8 cellular contexts compared by ENCODE assay signal in the genomic region with DNA sequence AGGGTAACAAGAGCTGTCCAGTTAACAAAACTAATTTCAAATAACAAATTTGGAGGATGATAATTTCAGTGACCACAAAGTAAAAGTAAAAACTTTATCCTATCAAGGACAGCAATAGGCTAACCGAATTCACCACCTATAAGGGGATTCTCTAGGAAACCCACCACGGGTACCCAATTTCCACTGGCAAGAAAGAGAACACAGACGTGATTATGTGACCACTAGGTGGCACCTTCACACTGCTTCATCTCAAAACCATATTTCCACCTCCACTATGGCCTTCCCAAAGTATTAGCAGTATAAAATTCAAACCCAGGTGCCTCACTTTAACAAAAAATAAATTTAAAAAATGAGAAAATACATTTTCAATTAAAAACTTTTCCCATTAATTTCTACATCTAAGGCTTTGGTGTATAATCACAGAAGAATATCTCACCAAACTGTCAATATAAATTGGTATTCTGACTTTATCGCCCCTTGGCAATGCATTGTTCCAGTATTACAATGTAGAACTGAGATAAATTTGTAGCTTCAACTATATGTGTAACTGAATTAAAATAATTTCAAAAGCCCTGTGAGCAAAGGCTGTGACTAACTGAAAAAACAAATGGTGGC.
DNase-seq lines count a peak whose midpoint lies in the region; ATAC-seq and TF ChIP-seq lines count a peak whose summit lies in the region.

No MANE protein-coding gene starts in this region.

- no peak overlapping the region for H3K27ac ChIP-seq in suprapubic skin

- WGBS in suprapubic skin, result 24% methylated on average over 4 of the region's 4 CpGs

- TF ChIP-seq POLR2A in suprapubic skin (IDR thresholded peaks at IDR 0.05), result no peak

- peak; percentile 59 to 70 for TF ChIP-seq CTCF in suprapubic skin (IDR thresholded peaks at IDR 0.05)

- no peak overlapping the region for H3K4me3 ChIP-seq in suprapubic skin

- H3K27me3 ChIP-seq in suprapubic skin, result no peaks in the 10 kb centered on the region

- TF ChIP-seq EP300 in suprapubic skin (IDR thresholded peaks at IDR 0.05), result no peak

- no peaks in the 10 kb centered on the region for H3K4me1 ChIP-seq in suprapubic skin

- peak; percentile 13 for DNase-seq in SIG-M5 treated with dmso at 0.1 percent for 504 hours (lab: John Stamatoyannopoulos, UW; ENCODE audit: unreplicated experiment)
- DNase-seq in SIG-M5 (lab: John Stamatoyannopoulos, UW), result no peak
- peak; percentile 33 for DNase-seq in KG1 (lab: John Stamatoyannopoulos, UW)
- peak; percentile 15 for DNase-seq in SHP77 treated with DMSO at 0.1 percent for 48 hours (lab: John Stamatoyannopoulos, UW)
- DNase-seq in cerebellar cortex (ENCODE audit: low spot score), result peak; percentile 61
- peak; percentile 77 for DNase-seq in left kidney (ENCODE audit: low read depth, low spot score)
- DNase-seq in suprapubic skin (ENCODE audit: low spot score in 2 of 2), result no peak

- H3K36me3 ChIP-seq in suprapubic skin, result no peaks in the 10 kb centered on the region

- H3K9me3 ChIP-seq in suprapubic skin, result no peaks in the 10 kb centered on the region

- no peak for ATAC-seq in GM21786 (IDR thresholded peaks at IDR 0.05; ENCODE audit: unreplicated experiment)

Comparison
In these comparisons a context has a peak if more than half of its experiments do, and no peak if none do; other contexts are left out.
1. DNase-seq: peak in SIG-M5 treated with dmso at 0.1 percent for 504 hours (single experiment), KG1 (single experiment), SHP77 treated with DMSO at 0.1 percent for 48 hours (single experiment), cerebellar cortex (single experiment) and left kidney (single experiment); none in SIG-M5 (single experiment) and suprapubic skin (0 of 2).